ENCODE assay signal across 8 cellular contexts in the genomic region with DNA sequence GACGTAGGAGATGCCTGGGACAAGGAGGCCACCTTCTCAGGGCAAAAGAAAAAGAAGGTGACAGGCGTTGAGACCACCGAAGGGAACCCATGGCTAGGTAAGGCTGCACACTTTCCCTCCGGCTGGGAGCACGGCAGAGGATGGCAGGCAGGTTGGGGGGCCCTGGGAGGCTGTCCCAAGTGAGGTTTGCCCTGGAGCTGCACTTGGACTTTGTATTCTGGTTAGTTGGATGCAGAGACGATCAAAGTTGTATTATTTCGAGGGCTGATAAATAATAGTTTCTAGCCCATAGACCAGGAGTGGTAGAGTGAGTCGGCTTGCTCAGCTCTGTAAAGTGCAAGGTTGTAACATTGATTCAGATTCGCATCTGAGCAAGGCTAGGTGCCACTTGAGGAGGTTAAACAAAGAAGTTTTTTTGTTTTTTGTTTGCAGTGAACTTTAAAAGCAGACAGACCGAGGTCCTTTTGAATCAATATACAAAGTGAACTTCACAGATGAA. TPM values are rescaled to one million over a fixed set of nuclear protein-coding genes. Genes with fewer than 3 reads are reported as not detected.
DNase-seq lines count a peak whose midpoint lies in the region; ATAC-seq, FAIRE-seq and TF ChIP-seq lines count a peak whose summit lies in the region.

No MANE protein-coding gene starts in this region.

- intact Hi-C loops in aorta (cut with DNase I), result loop anchor here (1.0 to 5.0 kb wide), 2 partner anchors 38 to 39 kb away; a partner anchor contains a TSS

- peak overlapping the region; percentile 84 for H3K4me3 ChIP-seq in ACC112 (ENCODE audit: low read depth, low read length)
- H3K4me3 ChIP-seq in HUES48 (ENCODE audit: low read depth, low read length), result peak overlapping the region; percentile 86
- peak overlapping the region; percentile 60 for H3K4me3 ChIP-seq in bronchial epithelial cell (ENCODE audit: low read depth, low read length)
- peak overlapping the region; percentile 86 to 91 for H3K4me3 ChIP-seq in mesenchymal stem cell (ENCODE audit: insufficient read depth in 1 of 2, low read depth in 1 of 2, low read length in 2 of 2)
- peak overlapping the region; percentile 62 to 88 for H3K4me3 ChIP-seq in aorta (ENCODE audit: low read length in 2 of 2)

- no peak for ATAC-seq in aorta (ENCODE audit: low FRiP score)
- no peak for ATAC-seq in HG02623 (IDR thresholded peaks at IDR 0.05; ENCODE audit: unreplicated experiment)

- no peak overlapping the region for H2BK15ac ChIP-seq in mesenchymal stem cell (ENCODE audit: low read depth, poor library complexity, severe bottlenecking)

- H2BK5ac ChIP-seq in mesenchymal stem cell (ENCODE audit: low read depth, low read length, poor library complexity, severe bottlenecking), result no peak overlapping the region

- H3K4ac ChIP-seq in mesenchymal stem cell (ENCODE audit: low read depth in 1 of 2, low read length in 2 of 2), result peak overlapping the region; percentile 57 to 76

- H3K23ac ChIP-seq in mesenchymal stem cell (ENCODE audit: low read length in 2 of 2), result no peak overlapping the region

- H3K79me2 ChIP-seq in ACC112 (ENCODE audit: control insufficient read depth, insufficient read depth, low read length, unreplicated experiment), result peaks cover 36% of the 10 kb centered on the region

- no peak overlapping the region for H4K8ac ChIP-seq in mesenchymal stem cell (ENCODE audit: low read length)

- H2BK120ac ChIP-seq in mesenchymal stem cell (ENCODE audit: low read depth, low read length), result no peak overlapping the region

- no peak for TF ChIP-seq CTCF in bronchial epithelial cell (IDR thresholded peaks at IDR 0.05; ENCODE audit: insufficient read depth, low read length, severe bottlenecking)

- WGBS in mesenchymal stem cell, result 20% methylated on average over 9 of the region's 10 CpGs
- WGBS in aorta, 2 donors, result 10 to 11% methylated on average over 10 of the region's 10 CpGs

- H3K4me1 ChIP-seq in ACC112 (ENCODE audit: control insufficient read depth, insufficient read depth, low read length, unreplicated experiment), result peaks cover 24% of the 10 kb centered on the region
- 0 out of 2 replicates have a peak, but pooled peaks cover 3% of the 10 kb centered on the region for H3K4me1 ChIP-seq in HUES48 (ENCODE audit: control insufficient read depth, insufficient read depth, low read length)
- peaks cover 9% of the 10 kb centered on the region for H3K4me1 ChIP-seq in mesenchymal stem cell (ENCODE audit: control insufficient read depth, insufficient read depth, low read depth, low read length)
- H3K4me1 ChIP-seq in aorta (ENCODE audit: control insufficient read depth in 1 of 2, insufficient read depth in 2 of 2, low read length in 2 of 2), result no peaks in the 10 kb centered on the region

- no peak overlapping the region for H2BK12ac ChIP-seq in mesenchymal stem cell (ENCODE audit: low read length in 2 of 2)

- no peaks in the 10 kb centered on the region for H3K9me3 ChIP-seq in HUES48 (ENCODE audit: control insufficient read depth, insufficient read depth, low read length)
- no peaks in the 10 kb centered on the region for H3K9me3 ChIP-seq in mesenchymal stem cell (ENCODE audit: control insufficient read depth, low read length)
- no peaks in the 10 kb centered on the region for H3K9me3 ChIP-seq in aorta (ENCODE audit: control insufficient read depth, low read length)

- FAIRE-seq in bronchial epithelial cell (lab: Jason Lieb, UNC), result no peak

- peak overlapping the region; percentile 92 for H3K27ac ChIP-seq in ACC112 (ENCODE audit: low read depth, low read length)
- H3K27ac ChIP-seq in HUES48 (ENCODE audit: low read depth, low read length), result no peak overlapping the region
- peak overlapping the region; percentile 44 for H3K27ac ChIP-seq in mesenchymal stem cell (ENCODE audit: low read length, poor library complexity, severe bottlenecking)
- H3K27ac ChIP-seq in aorta (ENCODE audit: low read depth in 1 of 2, low read length in 2 of 2), result no peak overlapping the region

- no peaks in the 10 kb centered on the region for H3K27me3 ChIP-seq in ACC112 (ENCODE audit: insufficient read depth, low read length)
- H3K27me3 ChIP-seq in HUES48 (ENCODE audit: control insufficient read depth, insufficient read depth, low read length), result peaks cover 16% of the 10 kb centered on the region
- no peaks in the 10 kb centered on the region for H3K27me3 ChIP-seq in bronchial epithelial cell (ENCODE audit: control insufficient read depth, insufficient read depth, low read length)
- H3K27me3 ChIP-seq in mesenchymal stem cell (ENCODE audit: control insufficient read depth in 1 of 2, insufficient read depth in 1 of 2, low read length in 2 of 2), result no peaks in the 10 kb centered on the region
- no peaks in the 10 kb centered on the region for H3K27me3 ChIP-seq in aorta (ENCODE audit: control insufficient read depth in 1 of 2, insufficient read depth in 2 of 2, low read length in 1 of 2)

- H2AK5ac ChIP-seq in mesenchymal stem cell (ENCODE audit: low read length, severe bottlenecking), result no peak overlapping the region

- H3K9ac ChIP-seq in HUES48 (ENCODE audit: low read depth, low read length) (peak overlapping the region; percentile 58), mesenchymal stem cell (ENCODE audit: low read length) (peak overlapping the region; percentile 98)

- H3K79me1 ChIP-seq in mesenchymal stem cell (replicated peaks; ENCODE audit: low read length, poor library complexity, severe bottlenecking), result peaks cover 7% of the 10 kb centered on the region

- H3K14ac ChIP-seq in mesenchymal stem cell (ENCODE audit: low read length in 2 of 2), result no peak overlapping the region

- H4K91ac ChIP-seq in mesenchymal stem cell (ENCODE audit: low read length), result no peak overlapping the region

- H2AFZ ChIP-seq in ACC112 (ENCODE audit: low read length, unreplicated experiment) (peak overlapping the region; percentile 64), mesenchymal stem cell (ENCODE audit: low read depth, low read length) (peak overlapping the region; percentile 30)

- peak overlapping the region; percentile 18 for H3K4me2 ChIP-seq in mesenchymal stem cell (ENCODE audit: low read length, poor library complexity, severe bottlenecking)

- peak overlapping the region; percentile 48 to 90 for H3K18ac ChIP-seq in mesenchymal stem cell (ENCODE audit: low read depth in 1 of 2, low read length in 2 of 2)

- no peak for DNase-seq in bronchial epithelial cell (ENCODE audit: low read depth)
- DNase-seq in mesenchymal stem cell, result peak; percentile 15
- DNase-seq in aorta, result no peak
- DNase-seq in NCI-H1048 (lab: John Stamatoyannopoulos, UW), result no peak
- DNase-seq in NOMO-1 treated with dmso at 0.1 percent for 144 hours (lab: John Stamatoyannopoulos, UW; ENCODE audit: unreplicated experiment), result no peak

- H3K36me3 ChIP-seq in ACC112 (ENCODE audit: insufficient read depth, low read length), result 0 out of 2 replicates have a peak, but pooled peaks cover 4% of the 10 kb centered on the region
- peaks cover 19% of the 10 kb centered on the region; the same call in 1 of the 2 replicates for H3K36me3 ChIP-seq in HUES48 (ENCODE audit: control insufficient read depth, insufficient read depth, low read length)
- H3K36me3 ChIP-seq in bronchial epithelial cell (ENCODE audit: control insufficient read depth, insufficient read depth, low read length), result peaks cover 1% of the 10 kb centered on the region
- H3K36me3 ChIP-seq in mesenchymal stem cell (ENCODE audit: control insufficient read depth in 1 of 2, insufficient read depth in 2 of 2, low read depth in 1 of 2, low read length in 2 of 2), result peaks cover 7 to 26% of the 10 kb centered on the region in 2 experiments
- no peaks in the 10 kb centered on the region for H3K36me3 ChIP-seq in aorta (ENCODE audit: control insufficient read depth in 1 of 2, insufficient read depth in 2 of 2, low read length in 1 of 2)

RNA-seq across cellular contexts. Expression of a gene that starts 0.6 kb away (rescaled TPM):
- 10.5 and 19.0 TPM in 2 replicates for total RNA-seq in bronchial epithelial cell
- 16.1 TPM for polyA plus RNA-seq in mesenchymal stem cell (2013, experiment 1 of 2)
- polyA plus RNA-seq in mesenchymal stem cell (2013, experiment 2 of 2), result 16.0 TPM
- total RNA-seq in aorta, result 1 to 10 TPM; 8.2 to 8.6 TPM
- polyA plus RNA-seq in aorta, result 1 to 10 TPM in 1 of 2 donors, under 1 TPM in 1; 0.95 to 2.0 TPM

RNA-seq across cellular contexts. Expression of a gene that starts 39.7 kb away (rescaled TPM):
- 15.4 and 17.4 TPM in 2 replicates for total RNA-seq in bronchial epithelial cell
- polyA plus RNA-seq in mesenchymal stem cell (2013, experiment 1 of 2), result 36.1 TPM
- polyA plus RNA-seq in mesenchymal stem cell (2013, experiment 2 of 2), result 35.3 TPM
- total RNA-seq in aorta, result 10 to 100 TPM; 43.9 to 47.0 TPM
- polyA plus RNA-seq in aorta, result 100 to 1,000 TPM in 1 of 2 donors, 10 to 100 TPM in 1; 40.4 to 157 TPM

Comparison
In these comparisons a context has a peak if more than half of its experiments do, and no peak if none do; other contexts are left out.
1. H3K27ac ChIP-seq: peak in ACC112 (single experiment) and mesenchymal stem cell (single experiment); none in HUES48 (single experiment) and aorta (0 of 2).
2. Peak in every context shown above with its lines, with median percentiles within 50 percentile points of each other: H3K4me3 ChIP-seq.